ENCODE assay signal across 21 cellular contexts in the genomic region with DNA sequence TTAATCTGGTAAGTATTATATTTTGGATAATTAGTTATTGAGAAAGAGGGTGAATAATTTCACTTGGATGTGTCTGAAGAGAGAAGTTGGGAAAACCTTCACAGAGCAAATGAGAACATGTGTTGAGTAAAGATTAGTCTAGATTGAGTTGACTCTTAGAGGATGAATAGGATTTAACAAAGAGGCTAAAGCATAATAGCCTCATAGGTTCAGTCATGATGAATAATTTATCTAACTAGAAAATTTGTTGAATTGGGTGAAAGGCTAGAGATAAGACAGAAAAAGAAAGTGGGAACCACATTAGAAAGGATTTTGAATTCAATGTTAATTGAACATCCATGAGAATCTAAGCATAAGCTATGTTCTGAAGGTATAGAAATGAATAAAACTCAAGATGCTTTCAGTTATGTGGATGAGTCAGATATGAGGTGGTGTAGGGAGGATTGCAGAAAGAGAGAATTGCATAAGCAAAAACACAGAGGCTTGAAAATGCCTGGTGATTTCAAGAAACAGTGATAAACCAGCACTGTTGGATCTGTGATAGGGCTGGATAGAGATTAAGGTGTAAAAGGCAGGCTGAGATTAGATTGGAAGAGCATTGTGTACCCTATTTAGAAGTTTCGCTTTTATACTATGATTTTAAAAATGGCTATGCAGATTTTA.
DNase-seq lines count a peak whose midpoint lies in the region; ATAC-seq and TF ChIP-seq lines count a peak whose summit lies in the region.
"Had no signal": no experiment of that assay in that cellular context is flagged by ENCODE, and none has a peak within 500 bp of the region (broad histone marks: within the 10 kb centered on the region; RNA-seq: fewer than 3 reads in every experiment).

No MANE protein-coding gene starts in this region.

- no peak for ATAC-seq in natural killer cell treated with Interleukin-12 subunit alpha and Interleukin-12 subunit beta and Interleukin-15 and Interleukin-18, amount 100 ng/mL, for 72 hours
- no peak for ATAC-seq in upper lobe of left lung (ENCODE audit: low FRiP score in 2 of 2)

- H3K4me3 ChIP-seq in upper lobe of left lung = no peak overlapping the region
- H3K4me3 ChIP-seq: dorsolateral prefrontal cortex, lung, skin epidermis had no signal

- no peaks in the 10 kb centered on the region for H3K27me3 ChIP-seq in upper lobe of left lung
- H3K27me3 ChIP-seq: dorsolateral prefrontal cortex had no signal

- no peaks in the 10 kb centered on the region for H3K36me3 ChIP-seq in upper lobe of left lung

- H3K4me3 Mint-ChIP-seq in natural killer cell treated with Interleukin-12 subunit alpha and Interleukin-12 subunit beta and Interleukin-15 and Interleukin-18, amount 100 ng/mL, for 72 hours = no peak overlapping the region
- H3K4me3 Mint-ChIP-seq: H9, naive B cell had no signal

- WGBS in upper lobe of left lung, 2 donors = 94% methylated on average over 1 of the region's 1 CpG

- H3K4me1 ChIP-seq in upper lobe of left lung = no peaks in the 10 kb centered on the region

- H3K36me3 Mint-ChIP-seq in natural killer cell treated with Interleukin-12 subunit alpha and Interleukin-12 subunit beta and Interleukin-15 and Interleukin-18, amount 100 ng/mL, for 72 hours = no peaks in the 10 kb centered on the region
- H3K36me3 Mint-ChIP-seq: naive B cell had no signal

- no peak for TF ChIP-seq POLR2A in upper lobe of left lung (IDR thresholded peaks at IDR 0.05)

- peak; percentile 4 for DNase-seq in AG08396 (ENCODE audit: low spot score)
- peak; percentile 38 for DNase-seq in HS-5 (ENCODE audit: low read depth)
- DNase-seq in amniotic epithelial cell (ENCODE audit: low read depth) = peak; percentile 92
- peak; percentile 11 for DNase-seq in inferior parietal cortex (ENCODE audit: extremely low spot score)
- no peak for DNase-seq in natural killer cell treated with Interleukin-12 subunit alpha and Interleukin-12 subunit beta and Interleukin-15 and Interleukin-18, amount 100 ng/mL, for 72 hours (ENCODE audit: low spot score)
- no peak for DNase-seq in upper lobe of left lung
- no peak for DNase-seq in DMS153 treated with DMSO at 0.1 percent for 48 hours (lab: John Stamatoyannopoulos, UW; ENCODE audit: unreplicated experiment)
- DNase-seq in NCI-H1105 treated with DMSO at 0.1 percent for 48 hours (lab: John Stamatoyannopoulos, UW) = no peak
- DNase-seq: activated CD4-positive, CD25-positive, alpha-beta regulatory T cell; activated naive CD4-positive, alpha-beta T cell treated with anti-CD3 and anti-CD28 coated beads, Interleukin-2, amount 50 U/mL, for 16 hours; dorsolateral prefrontal cortex; erythroblast; glutamatergic neuron; H9; naive B cell; NCI-H2029 treated with DMSO at 0.1 percent for 48 hours; NCI-H524 treated with DMSO at 0.1 percent for 48 hours; posterior cingulate gyrus; stimulated activated CD4-positive, alpha-beta T cell treated with anti-CD3 and anti-CD28 coated beads, Interleukin-2, amount 100 ng/mL, for 48 hours had no signal

- TF ChIP-seq EP300 in upper lobe of left lung (IDR thresholded peaks at IDR 0.05) = no peak

- H3K9me3 ChIP-seq in upper lobe of left lung = no peaks in the 10 kb centered on the region

- H3K27ac ChIP-seq in upper lobe of left lung = no peak overlapping the region
- H3K27ac ChIP-seq: dorsolateral prefrontal cortex, skin epidermis had no signal

- no peaks in the 10 kb centered on the region for H3K4me1 Mint-ChIP-seq in natural killer cell treated with Interleukin-12 subunit alpha and Interleukin-12 subunit beta and Interleukin-15 and Interleukin-18, amount 100 ng/mL, for 72 hours (ENCODE audit: low read depth in 2 of 2)
- H3K4me1 Mint-ChIP-seq: naive B cell had no signal

- H3K9me3 Mint-ChIP-seq in natural killer cell treated with Interleukin-12 subunit alpha and Interleukin-12 subunit beta and Interleukin-15 and Interleukin-18, amount 100 ng/mL, for 72 hours = peaks cover 7% of the 10 kb centered on the region
- H3K9me3 Mint-ChIP-seq: H9, naive B cell had no signal

- no peak for TF ChIP-seq CTCF in upper lobe of left lung (IDR thresholded peaks at IDR 0.05)

- no peaks in the 10 kb centered on the region for H3K27me3 Mint-ChIP-seq in natural killer cell treated with Interleukin-12 subunit alpha and Interleukin-12 subunit beta and Interleukin-15 and Interleukin-18, amount 100 ng/mL, for 72 hours
- H3K27me3 Mint-ChIP-seq: naive B cell had no signal

- no peak overlapping the region for H3K27ac Mint-ChIP-seq in natural killer cell treated with Interleukin-12 subunit alpha and Interleukin-12 subunit beta and Interleukin-15 and Interleukin-18, amount 100 ng/mL, for 72 hours
- H3K27ac Mint-ChIP-seq: H9, naive B cell had no signal

Comparison
In these comparisons a context has a peak if more than half of its experiments do, and no peak if none do; other contexts are left out.
1. DNase-seq: peak in AG08396 (single experiment), HS-5 (single experiment), amniotic epithelial cell (single experiment) and inferior parietal cortex (single experiment); none in natural killer cell treated with Interleukin-12 subunit alpha and Interleukin-12 subunit beta and Interleukin-15 and Interleukin-18, amount 100 ng/mL, for 72 hours (single experiment), upper lobe of left lung (0 of 2), DMS153 treated with DMSO at 0.1 percent for 48 hours (single experiment) and NCI-H1105 treated with DMSO at 0.1 percent for 48 hours (single experiment).